In genomic region chr3:64259646-64260045, GRCh38 we compare ENCODE assay signal across 17 cellular contexts. TPM values are rescaled to one million over a fixed set of nuclear protein-coding genes. Genes with fewer than 3 reads are reported as not detected.
A peak's percentile ranks its signal among the peaks of the same experiment; 100 is the strongest.
DNase-seq lines count a peak whose midpoint lies in the region; ATAC-seq, FAIRE-seq and TF ChIP-seq lines count a peak whose summit lies in the region.
"Had no signal": no experiment of that assay in that cellular context is flagged by ENCODE, and none has a peak within 500 bp of the region (broad histone marks: within the 10 kb centered on the region; RNA-seq: fewer than 3 reads in every experiment).

No MANE protein-coding gene starts in this region.

- peak; percentile 72 for DNase-seq in LHCN-M2 (ENCODE audit: low read depth)
- no peak for DNase-seq in esophagus squamous epithelium (lab: John Stamatoyannopoulos, UW)
- DNase-seq in uterus, result no peak
- DNase-seq in 8988T, result no peak
- DNase-seq in HTR-8/SVneo (ENCODE audit: insufficient read length, low spot score), result no peak
- DNase-seq in omental fat pad (ENCODE audit: low spot score), result no peak
- DNase-seq: activated CD4-positive, alpha-beta T cell treated with anti-CD3 and anti-CD28 coated beads, Interleukin-2, amount 10 ng/mL, durations not matched to agents 24 days and 14 days; adrenal gland; C1 segment of cervical spinal cord; foreskin keratinocyte; GOT3; NK-92 treated with Interleukin-12 subunit alpha and Interleukin-12 subunit beta, amount 100 ng/mL, for 24 hours; retina; stimulated activated CD4-positive, alpha-beta T cell treated with anti-CD3 and anti-CD28 coated beads, Interleukin-1b, Interleukin-23, amount 100 ng/mL, for 48 hours had no signal

- H3K4me3 Mint-ChIP-seq in nephron, result peak overlapping the region in 1 of 3 experiments; percentile 11
- H3K4me3 Mint-ChIP-seq: activated CD4-positive, alpha-beta T cell treated with anti-CD3 and anti-CD28 coated beads, Interleukin-2, amount 10 ng/mL, durations not matched to agents 24 days and 14 days; stimulated activated naive CD8-positive, alpha-beta T cell treated with anti-CD3 and anti-CD28 coated beads, Interleukin-15, Interleukin-2, amounts not matched to agents 100 ng/mL and 50 ng/mL, for 24 hours had no signal

- no peaks in the 10 kb centered on the region for H3K27me3 Mint-ChIP-seq in nephron (ENCODE audit: low read depth)

- H3K36me3 ChIP-seq in esophagus squamous epithelium (no peaks in the 10 kb centered on the region), uterus (no peaks in the 10 kb centered on the region)
- H3K36me3 ChIP-seq: adrenal gland had no signal

- H3K27ac ChIP-seq in esophagus squamous epithelium, result peak overlapping the region in 3 of 4 donors; percentile 26 to 51 (median 37)
- peak overlapping the region; percentile 21 to 30 for H3K27ac ChIP-seq in uterus
- H3K27ac ChIP-seq: foreskin keratinocyte had no signal

- H3K36me3 Mint-ChIP-seq in nephron (ENCODE audit: low read depth), result peaks cover 6% of the 10 kb centered on the region

- no peaks in the 10 kb centered on the region for H3K9me3 ChIP-seq in esophagus squamous epithelium
- no peaks in the 10 kb centered on the region for H3K9me3 ChIP-seq in uterus
- H3K9me3 ChIP-seq: adrenal gland had no signal

- no peak for TF ChIP-seq CTCF in esophagus squamous epithelium (IDR thresholded peaks at IDR 0.05)
- no peak for TF ChIP-seq CTCF in nephron (IDR thresholded peaks at IDR 0.05; ENCODE audit: unreplicated experiment in 3 of 3)
- TF ChIP-seq CTCF in uterus (IDR thresholded peaks at IDR 0.05), result no peak
- no peak for TF ChIP-seq CTCF in omental fat pad (IDR thresholded peaks at IDR 0.05)

- intact Hi-C loops in esophagus squamous epithelium (cut with DNase I), result no loop called here
- intact Hi-C loops in uterus (cut with DNase I; ENCODE audit: low total_unique reads), result no loop called here

- H3K4me3 ChIP-seq in esophagus squamous epithelium (no peak overlapping the region), uterus (no peak overlapping the region)
- H3K4me3 ChIP-seq: adrenal gland had no signal

- TF ChIP-seq POLR2A in esophagus squamous epithelium (IDR thresholded peaks at IDR 0.05), result no peak
- TF ChIP-seq POLR2A in uterus (IDR thresholded peaks at IDR 0.05), result no peak

- H3K4me1 Mint-ChIP-seq in nephron, result peaks cover 74% of the 10 kb centered on the region
- H3K4me1 Mint-ChIP-seq: activated CD4-positive, alpha-beta T cell treated with anti-CD3 and anti-CD28 coated beads, Interleukin-2, amount 10 ng/mL, durations not matched to agents 24 days and 14 days had no signal

- H3K27ac Mint-ChIP-seq in nephron, result peak overlapping the region; percentile 85
- H3K27ac Mint-ChIP-seq: activated CD4-positive, alpha-beta T cell treated with anti-CD3 and anti-CD28 coated beads, Interleukin-2, amount 10 ng/mL, durations not matched to agents 24 days and 14 days; stimulated activated naive CD8-positive, alpha-beta T cell treated with anti-CD3 and anti-CD28 coated beads, Interleukin-15, Interleukin-2, amounts not matched to agents 100 ng/mL and 50 ng/mL, for 24 hours had no signal

- no peak for ATAC-seq in omental fat pad (ENCODE audit: low FRiP score)
- ATAC-seq: foreskin keratinocyte had no signal

- H3K27me3 ChIP-seq in esophagus squamous epithelium (no peaks in the 10 kb centered on the region), uterus (no peaks in the 10 kb centered on the region)
- H3K27me3 ChIP-seq: adrenal gland, foreskin keratinocyte had no signal

- no peaks in the 10 kb centered on the region for H3K9me3 Mint-ChIP-seq in nephron
- H3K9me3 Mint-ChIP-seq: activated CD4-positive, alpha-beta T cell treated with anti-CD3 and anti-CD28 coated beads, Interleukin-2, amount 10 ng/mL, durations not matched to agents 24 days and 14 days; stimulated activated naive CD8-positive, alpha-beta T cell treated with anti-CD3 and anti-CD28 coated beads, Interleukin-15, Interleukin-2, amounts not matched to agents 100 ng/mL and 50 ng/mL, for 24 hours had no signal

- WGBS in esophagus squamous epithelium, 2 donors, result 53 to 69% methylated on average over 3 of the region's 3 CpGs

- H3K4me1 ChIP-seq in esophagus squamous epithelium (peaks cover 0 to 54% (median 15%) of the 10 kb centered on the region in 3 donors), uterus (peaks cover 5 to 12% of the 10 kb centered on the region in 2 donors)

- no peak for FAIRE-seq in HTR-8/SVneo (lab: Jason Lieb, UNC)
- FAIRE-seq: TTC549 had no signal

RNA-seq across cellular contexts. Expression of gene PRICKLE2, which starts 34.4 kb away (rescaled TPM):
- total RNA-seq in LHCN-M2 (2014; rRNA removed), result 12.0 and 12.1 TPM in 2 replicates
- 1.8 TPM for polyA plus RNA-seq in LHCN-M2 (2012)
- 10 to 100 TPM in 2 of 4 donors, 1 to 10 TPM in 2; 3.4 to 29.2 (median 12.6) TPM for total RNA-seq in esophagus squamous epithelium
- total RNA-seq in uterus, result 10 to 100 TPM; 26.2 to 87.3 (median 47.9) TPM
- 10 to 100 TPM; 56.1 to 88.4 (median 81.3) TPM for total RNA-seq in omental fat pad
- total RNA-seq: activated CD4-positive, alpha-beta T cell treated with anti-CD3 and anti-CD28 coated beads, Interleukin-2, amount 10 ng/mL, durations not matched to agents 24 days and 14 days had no signal
